16 cellular contexts compared by ENCODE assay signal in genomic region chr5:170619869-170620268, GRCh38.
"Had no signal": no experiment of that assay in that cellular context is flagged by ENCODE, and none has a peak within 500 bp of the region (broad histone marks: within the 10 kb centered on the region; RNA-seq: fewer than 3 reads in every experiment).

No MANE protein-coding gene starts in this region.

- H3K27ac ChIP-seq: adrenal gland, cardiac muscle cell, dorsolateral prefrontal cortex, gastrocnemius medialis, heart right ventricle, skin epidermis, testis, upper lobe of left lung had no signal

- H3K9me3 ChIP-seq: adrenal gland, gastrocnemius medialis, heart right ventricle, testis, upper lobe of left lung had no signal

- H3K4me3 ChIP-seq: adrenal gland, cardiac muscle cell, dorsolateral prefrontal cortex, gastrocnemius medialis, heart right ventricle, lung, skin epidermis, testis, upper lobe of left lung had no signal

- H3K36me3 ChIP-seq: adrenal gland, cardiac muscle cell, gastrocnemius medialis, heart right ventricle, upper lobe of left lung had no signal

- ATAC-seq: gastrocnemius medialis, heart right ventricle, right cardiac atrium had no signal

- H3K4me1 ChIP-seq: gastrocnemius medialis, testis had no signal

- H3K27me3 ChIP-seq: adrenal gland, cardiac muscle cell, dorsolateral prefrontal cortex, gastrocnemius medialis, heart right ventricle, testis, upper lobe of left lung had no signal

- DNase-seq: activated CD4-positive, alpha-beta T cell treated with anti-CD3 and anti-CD28 coated beads, Interleukin-2, amount 10 ng/mL, durations not matched to agents 7 days and 5 days; activated CD4-positive, CD25-positive, alpha-beta regulatory T cell; activated naive CD4-positive, alpha-beta T cell treated with anti-CD3 and anti-CD28 coated beads, Interleukin-2, amount 10 ng/mL, durations not matched to agents 7 days and 5 days; adrenal gland; dorsolateral prefrontal cortex; endodermal cell; gastrocnemius medialis; heart right ventricle; stimulated activated CD4-positive, alpha-beta T cell treated with anti-CD3 and anti-CD28 coated beads, Interleukin-15, amount 100 ng/mL, for 24 hours; stimulated activated CD4-positive, alpha-beta T cell treated with anti-CD3 and anti-CD28 coated beads, Interleukin-4, amount 100 ng/mL, for 1 hour; testis; upper lobe of left lung had no signal
